ENCODE assay signal across 21 cellular contexts in genomic region chr9:93187047-93187446, GRCh38. TPM values are rescaled to one million over a fixed set of nuclear protein-coding genes. Genes with fewer than 3 reads are reported as not detected.
A peak's percentile ranks its signal among the peaks of the same experiment; 100 is the strongest.
DNase-seq lines count a peak whose midpoint lies in the region; ATAC-seq and TF ChIP-seq lines count a peak whose summit lies in the region.
"Had no signal": no experiment of that assay in that cellular context is flagged by ENCODE, and none has a peak within 500 bp of the region (broad histone marks: within the 10 kb centered on the region; RNA-seq: fewer than 3 reads in every experiment).

No MANE protein-coding gene starts in this region.

- ATAC-seq in stimulated activated naive CD8-positive, alpha-beta T cell treated with anti-CD3 and anti-CD28 coated beads, Interleukin-15, amount 100 ng/mL, for 72 hours: no peak
- ATAC-seq in heart right ventricle (peak; percentile 39 to 81 (median 64)), GM19324 (IDR thresholded peaks at IDR 0.05; ENCODE audit: low FRiP score, unreplicated experiment) (no peak)
- ATAC-seq: A549; natural killer cell treated with Interleukin-12 subunit alpha and Interleukin-12 subunit beta and Interleukin-15 and Interleukin-18, amount 100 ng/mL, for 72 hours; upper lobe of right lung had no signal

- no peaks in the 10 kb centered on the region for H3K36me3 Mint-ChIP-seq in stimulated activated naive CD8-positive, alpha-beta T cell treated with anti-CD3 and anti-CD28 coated beads, Interleukin-15, Interleukin-2, amounts not matched to agents 100 ng/mL and 50 ng/mL, for 24 hours (ENCODE audit: low read depth)
- no peaks in the 10 kb centered on the region for H3K36me3 Mint-ChIP-seq in neural crest cell (ENCODE audit: low read depth)
- peaks cover 3% of the 10 kb centered on the region for H3K36me3 Mint-ChIP-seq in type B pancreatic cell
- H3K36me3 Mint-ChIP-seq: activated CD4-positive, alpha-beta memory T cell treated with anti-CD3 and anti-CD28 coated beads for 36 hours; natural killer cell treated with Interleukin-12 subunit alpha and Interleukin-12 subunit beta and Interleukin-15 and Interleukin-18, amount 100 ng/mL, for 72 hours had no signal

- peaks cover 4 to 81% (median 25%) of the 10 kb centered on the region in 9 donors for H3K4me1 ChIP-seq in heart right ventricle

- no peak for TF ChIP-seq CTCF in heart right ventricle (IDR thresholded peaks at IDR 0.05)
- no peak for TF ChIP-seq CTCF in neural crest cell (conservative IDR thresholded peaks at IDR 0.05)
- no peak for TF ChIP-seq CTCF in type B pancreatic cell (conservative IDR thresholded peaks at IDR 0.05)
- TF ChIP-seq CTCF in coronary artery (IDR thresholded peaks at IDR 0.05): no peak

- no peak for DNase-seq in stimulated activated naive CD8-positive, alpha-beta T cell treated with anti-CD3 and anti-CD28 coated beads, Interleukin-15, amount 100 ng/mL, for 72 hours
- peak; percentile 59 to 75 for DNase-seq in heart right ventricle
- no peak for DNase-seq in neural crest cell (ENCODE audit: low read depth, low spot score)
- DNase-seq in type B pancreatic cell (ENCODE audit: extremely low spot score, unreplicated experiment): no peak
- DNase-seq in HuH-7.5 (ENCODE audit: low spot score): no peak
- DNase-seq in coronary artery (ENCODE audit: low spot score): no peak
- DNase-seq: activated CD4-positive, alpha-beta memory T cell treated with anti-CD3 and anti-CD28 coated beads for 36 hours; activated naive CD4-positive, alpha-beta T cell treated with anti-CD3 and anti-CD28 coated beads, Interleukin-2, amount 50 U/mL, for 16 hours; DMS 273 treated with DMSO at 0.1 percent for 48 hours; NCI-H1694; stimulated activated naive CD4-positive, alpha-beta T cell; upper lobe of right lung; WERI-Rb-1 had no signal

- H3K27ac ChIP-seq in heart right ventricle (peak overlapping the region; percentile 63 to 92 (median 88)), coronary artery (no peak overlapping the region)
- H3K27ac ChIP-seq: A549; BLaER1 treated with 17β-estradiol and CSF1 and Interleukin-3, amounts not matched to agents 10 nM and 100 nM; epithelial cell of prostate; upper lobe of right lung; WERI-Rb-1 had no signal

- no peak overlapping the region for H3K4me3 Mint-ChIP-seq in stimulated activated naive CD8-positive, alpha-beta T cell treated with anti-CD3 and anti-CD28 coated beads, Interleukin-15, Interleukin-2, amounts not matched to agents 100 ng/mL and 50 ng/mL, for 24 hours
- no peak overlapping the region for H3K4me3 Mint-ChIP-seq in stimulated activated naive CD8-positive, alpha-beta T cell treated with anti-CD3 and anti-CD28 coated beads, Interleukin-15, amount 100 ng/mL, for 72 hours
- peak overlapping the region; percentile 16 for H3K4me3 Mint-ChIP-seq in neural crest cell
- peak overlapping the region; percentile 85 for H3K4me3 Mint-ChIP-seq in type B pancreatic cell
- H3K4me3 Mint-ChIP-seq: activated CD4-positive, alpha-beta memory T cell treated with anti-CD3 and anti-CD28 coated beads for 36 hours; dendritic cell treated with granulocyte-macrophage colony-stimulating factor and Interleukin-4, amounts not matched to agents 40 ng/mL and 50 ng/mL, for 4 days; natural killer cell treated with Interleukin-12 subunit alpha and Interleukin-12 subunit beta and Interleukin-15 and Interleukin-18, amount 100 ng/mL, for 72 hours had no signal

- H3K27me3 Mint-ChIP-seq in stimulated activated naive CD8-positive, alpha-beta T cell treated with anti-CD3 and anti-CD28 coated beads, Interleukin-15, Interleukin-2, amounts not matched to agents 100 ng/mL and 50 ng/mL, for 24 hours: peaks cover 31% of the 10 kb centered on the region
- peaks cover 43% of the 10 kb centered on the region for H3K27me3 Mint-ChIP-seq in stimulated activated naive CD8-positive, alpha-beta T cell treated with anti-CD3 and anti-CD28 coated beads, Interleukin-15, amount 100 ng/mL, for 72 hours
- H3K27me3 Mint-ChIP-seq in neural crest cell (ENCODE audit: low read depth) (peaks cover 74% of the 10 kb centered on the region), type B pancreatic cell (peaks cover 11% of the 10 kb centered on the region)

- H3K27me3 ChIP-seq in heart right ventricle: peaks cover 0 to 65% (median 22%) of the 10 kb centered on the region in 7 donors

- peak overlapping the region; percentile 11 for H3K27ac Mint-ChIP-seq in stimulated activated naive CD8-positive, alpha-beta T cell treated with anti-CD3 and anti-CD28 coated beads, Interleukin-15, Interleukin-2, amounts not matched to agents 100 ng/mL and 50 ng/mL, for 24 hours
- H3K27ac Mint-ChIP-seq in stimulated activated naive CD8-positive, alpha-beta T cell treated with anti-CD3 and anti-CD28 coated beads, Interleukin-15, amount 100 ng/mL, for 72 hours: no peak overlapping the region
- no peak overlapping the region for H3K27ac Mint-ChIP-seq in neural crest cell (ENCODE audit: unreplicated experiment)
- no peak overlapping the region for H3K27ac Mint-ChIP-seq in type B pancreatic cell
- H3K27ac Mint-ChIP-seq: activated CD4-positive, alpha-beta memory T cell treated with anti-CD3 and anti-CD28 coated beads for 36 hours; dendritic cell treated with granulocyte-macrophage colony-stimulating factor and Interleukin-4, amounts not matched to agents 40 ng/mL and 50 ng/mL, for 4 days; natural killer cell treated with Interleukin-12 subunit alpha and Interleukin-12 subunit beta and Interleukin-15 and Interleukin-18, amount 100 ng/mL, for 72 hours had no signal

- H3K4me1 Mint-ChIP-seq in stimulated activated naive CD8-positive, alpha-beta T cell treated with anti-CD3 and anti-CD28 coated beads, Interleukin-15, Interleukin-2, amounts not matched to agents 100 ng/mL and 50 ng/mL, for 24 hours (ENCODE audit: low read depth): peaks cover 4% of the 10 kb centered on the region
- peaks cover 11% of the 10 kb centered on the region for H3K4me1 Mint-ChIP-seq in stimulated activated naive CD8-positive, alpha-beta T cell treated with anti-CD3 and anti-CD28 coated beads, Interleukin-15, amount 100 ng/mL, for 72 hours
- H3K4me1 Mint-ChIP-seq in neural crest cell (peaks cover 13% of the 10 kb centered on the region), type B pancreatic cell (ENCODE audit: unreplicated experiment) (peaks cover 29% of the 10 kb centered on the region)

- no peaks in the 10 kb centered on the region for H3K9me3 ChIP-seq in heart right ventricle
- H3K9me3 ChIP-seq: A549; BLaER1 treated with 17β-estradiol and CSF1 and Interleukin-3, amounts not matched to agents 10 nM and 100 nM; upper lobe of right lung had no signal

- no peaks in the 10 kb centered on the region for H3K36me3 ChIP-seq in heart right ventricle
- H3K36me3 ChIP-seq: BLaER1 treated with 17β-estradiol and CSF1 and Interleukin-3, amounts not matched to agents 10 nM and 100 nM; upper lobe of right lung had no signal

- 38 to 47% methylated on average over 9 of the region's 9 CpGs for WGBS in heart right ventricle, 2 donors

- H3K9me3 Mint-ChIP-seq in stimulated activated naive CD8-positive, alpha-beta T cell treated with anti-CD3 and anti-CD28 coated beads, Interleukin-15, Interleukin-2, amounts not matched to agents 100 ng/mL and 50 ng/mL, for 24 hours: no peaks in the 10 kb centered on the region
- H3K9me3 Mint-ChIP-seq in stimulated activated naive CD8-positive, alpha-beta T cell treated with anti-CD3 and anti-CD28 coated beads, Interleukin-15, amount 100 ng/mL, for 72 hours: no peaks in the 10 kb centered on the region
- H3K9me3 Mint-ChIP-seq in neural crest cell (no peaks in the 10 kb centered on the region), type B pancreatic cell (no peaks in the 10 kb centered on the region)
- H3K9me3 Mint-ChIP-seq: activated CD4-positive, alpha-beta memory T cell treated with anti-CD3 and anti-CD28 coated beads for 36 hours; dendritic cell treated with granulocyte-macrophage colony-stimulating factor and Interleukin-4, amounts not matched to agents 40 ng/mL and 50 ng/mL, for 4 days; natural killer cell treated with Interleukin-12 subunit alpha and Interleukin-12 subunit beta and Interleukin-15 and Interleukin-18, amount 100 ng/mL, for 72 hours had no signal

- H3K4me3 ChIP-seq in heart right ventricle (peak overlapping the region in 8 of 10 donors; percentile 9 to 65 (median 62)), coronary artery (no peak overlapping the region)
- H3K4me3 ChIP-seq: A549; BLaER1 treated with 17β-estradiol and CSF1 and Interleukin-3, amounts not matched to agents 10 nM and 100 nM; upper lobe of right lung had no signal

- intact Hi-C loops in heart right ventricle (cut with DNase I): loop anchor here in 1 of 10 donors (1.0 kb wide), 1 partner anchor 18 kb away; no protein-coding TSS in a partner anchor

RNA-seq across cellular contexts. Expression of gene WNK2, which starts 3.1 kb away (rescaled TPM):
- total RNA-seq in heart right ventricle (100 to 1,000 TPM; 138 to 236 (median 200) TPM), neural crest cell (27.8 and 34.3 TPM in 2 replicates), type B pancreatic cell (ENCODE audit: low replicate concordance) (47.2 and 75.5 TPM in 2 replicates)
- polyA plus RNA-seq in heart right ventricle: 100 to 1,000 TPM in 1 of 2 donors, 10 to 100 TPM in 1; 16.6 to 115 TPM
- total RNA-seq: lung microvascular endothelial cell; natural killer cell treated with Interleukin-12 subunit alpha and Interleukin-12 subunit beta and Interleukin-15 and Interleukin-18, amount 100 ng/mL, for 72 hours had no signal

RNA-seq across cellular contexts. Expression of gene NINJ1, which starts 53.0 kb away (rescaled TPM):
- total RNA-seq in heart right ventricle (10 to 100 TPM; 35.5 to 77.1 (median 41.3) TPM), neural crest cell (17.8 and 19.9 TPM in 2 replicates), type B pancreatic cell (ENCODE audit: low replicate concordance) (19.4 and 21.6 TPM in 2 replicates)
- 10 to 100 TPM; 39.8 to 50.3 TPM for polyA plus RNA-seq in heart right ventricle

Comparison
In these comparisons a context has a peak if more than half of its experiments do, and no peak if none do; other contexts are left out.
1. H3K4me3 Mint-ChIP-seq: peak in neural crest cell (single experiment) and type B pancreatic cell (single experiment); none in stimulated activated naive CD8-positive, alpha-beta T cell treated with anti-CD3 and anti-CD28 coated beads, Interleukin-15, Interleukin-2, amounts not matched to agents 100 ng/mL and 50 ng/mL, for 24 hours (single experiment) and stimulated activated naive CD8-positive, alpha-beta T cell treated with anti-CD3 and anti-CD28 coated beads, Interleukin-15, amount 100 ng/mL, for 72 hours (0 of 2).
2. ATAC-seq: peak in heart right ventricle (8 of 8); none in stimulated activated naive CD8-positive, alpha-beta T cell treated with anti-CD3 and anti-CD28 coated beads, Interleukin-15, amount 100 ng/mL, for 72 hours (single experiment) and GM19324 (single experiment).
3. DNase-seq: peak in heart right ventricle (2 of 2); none in stimulated activated naive CD8-positive, alpha-beta T cell treated with anti-CD3 and anti-CD28 coated beads, Interleukin-15, amount 100 ng/mL, for 72 hours (0 of 2), neural crest cell (single experiment), type B pancreatic cell (single experiment), HuH-7.5 (single experiment) and coronary artery (single experiment).
4. H3K27ac ChIP-seq: peak in heart right ventricle (10 of 10); none in coronary artery (0 of 2).